8 cellular contexts compared by ENCODE assay signal in genomic region chr3:49018707-49019006, GRCh38. TPM values are rescaled to one million over a fixed set of nuclear protein-coding genes. Genes with fewer than 3 reads are reported as not detected.
A peak's percentile ranks its signal among the peaks of the same experiment; 100 is the strongest.
DNase-seq lines count a peak whose midpoint lies in the region; ATAC-seq and TF ChIP-seq lines count a peak whose summit lies in the region.
"Had no signal": no experiment of that assay in that cellular context is flagged by ENCODE, and none has a peak within 500 bp of the region (broad histone marks: within the 10 kb centered on the region; RNA-seq: fewer than 3 reads in every experiment).

No MANE protein-coding gene starts in this region.

- H3K27me3 ChIP-seq in HL-60 (ENCODE audit: insufficient read depth, poor library complexity, severe bottlenecking) (no peaks in the 10 kb centered on the region), WERI-Rb-1 (ENCODE audit: insufficient read depth, low read depth, severe bottlenecking) (no peaks in the 10 kb centered on the region), hepatocyte (no peaks in the 10 kb centered on the region)

- H3K9me3 ChIP-seq in WERI-Rb-1 (ENCODE audit: severe bottlenecking) (no peaks in the 10 kb centered on the region), hepatocyte (ENCODE audit: low read depth) (no peaks in the 10 kb centered on the region)

- peak overlapping the region; percentile 93 for H3K4me3 Mint-ChIP-seq in stimulated activated memory B cell treated with anti-CD40 and anti-IgM and Interleukin-4, amounts not matched to agents 10 μg/mL and 1 μg/mL and 100 μg/mL, for 72 hours

- no peaks in the 10 kb centered on the region for H3K27me3 Mint-ChIP-seq in stimulated activated memory B cell treated with anti-CD40 and anti-IgM and Interleukin-4, amounts not matched to agents 10 μg/mL and 1 μg/mL and 100 μg/mL, for 72 hours

- peaks cover 37% of the 10 kb centered on the region for H3K4me1 ChIP-seq in hepatocyte (ENCODE audit: insufficient read depth)

- H3K36me3 Mint-ChIP-seq in stimulated activated memory B cell treated with anti-CD40 and anti-IgM and Interleukin-4, amounts not matched to agents 10 μg/mL and 1 μg/mL and 100 μg/mL, for 72 hours, result peaks cover 34% of the 10 kb centered on the region

- peaks cover 47% of the 10 kb centered on the region for H3K79me2 ChIP-seq in hepatocyte

- TF ChIP-seq CTCF in HL-60 (IDR thresholded peaks at IDR 0.05; ENCODE audit: insufficient read depth, low read length), result no peak
- TF ChIP-seq CTCF in WERI-Rb-1 (IDR thresholded peaks at IDR 0.05; ENCODE audit: low read depth, low read length), result no peak
- no peak for TF ChIP-seq CTCF in hepatocyte (IDR thresholded peaks at IDR 0.05; ENCODE audit: poor library complexity)

- peaks cover 35% of the 10 kb centered on the region for H3K36me3 ChIP-seq in WERI-Rb-1
- no peaks in the 10 kb centered on the region for H3K36me3 ChIP-seq in hepatocyte (replicated peaks; ENCODE audit: insufficient read depth, low read depth)

- DNase-seq in HL-60 (ENCODE audit: low read depth in 1 of 2, low spot score in 1 of 2) (no peak), WERI-Rb-1 (no peak), hepatocyte (ENCODE audit: low spot score) (no peak)
- no peak for DNase-seq in activated CD4-positive, CD25-positive, alpha-beta regulatory T cell (lab: John Stamatoyannopoulos, UW)
- DNase-seq: NCI-H2107 had no signal

- peak overlapping the region; percentile 96 for H3K4me2 ChIP-seq in hepatocyte

- no peaks in the 10 kb centered on the region for H3K9me2 ChIP-seq in hepatocyte (replicated peaks; ENCODE audit: insufficient read depth)

- H3K4me3 ChIP-seq in HL-60 (replicated peaks; ENCODE audit: insufficient read depth, low read length) (peak overlapping the region; percentile 80), WERI-Rb-1 (ENCODE audit: low read depth, low read length) (peak overlapping the region; percentile 74), hepatocyte (peak overlapping the region; percentile 75)

- H4K20me1 ChIP-seq in hepatocyte (ENCODE audit: insufficient read depth, poor library complexity, severe bottlenecking), result peaks cover 23% of the 10 kb centered on the region

- H3K4me1 Mint-ChIP-seq in stimulated activated memory B cell treated with anti-CD40 and anti-IgM and Interleukin-4, amounts not matched to agents 10 μg/mL and 1 μg/mL and 100 μg/mL, for 72 hours, result peaks cover 63% of the 10 kb centered on the region

- no peak for ATAC-seq in stimulated activated memory B cell treated with anti-CD40 and anti-IgM and Interleukin-4, amounts not matched to agents 10 μg/mL and 1 μg/mL and 100 μg/mL, for 72 hours
- ATAC-seq in HG03097 (IDR thresholded peaks at IDR 0.05; ENCODE audit: low FRiP score, unreplicated experiment) (no peak), esophagus mucosa (no peak)

- 7% methylated on average over 18 of the region's 18 CpGs for WGBS in hepatocyte (ENCODE audit: low lambda C conversion rate, missing lambda C conversion rate)

- H3K9me3 Mint-ChIP-seq in stimulated activated memory B cell treated with anti-CD40 and anti-IgM and Interleukin-4, amounts not matched to agents 10 μg/mL and 1 μg/mL and 100 μg/mL, for 72 hours, result no peaks in the 10 kb centered on the region

- peak overlapping the region; percentile 96 for H3K27ac Mint-ChIP-seq in stimulated activated memory B cell treated with anti-CD40 and anti-IgM and Interleukin-4, amounts not matched to agents 10 μg/mL and 1 μg/mL and 100 μg/mL, for 72 hours

- H3K27ac ChIP-seq in HL-60 (replicated peaks) (peak overlapping the region; percentile 99), WERI-Rb-1 (peak overlapping the region; percentile 66), hepatocyte (peak overlapping the region; percentile 96)

- H2AFZ ChIP-seq in hepatocyte, result peak overlapping the region; percentile 85

RNA-seq across cellular contexts. Expression of gene DALRD3, which starts 0.3 kb away (rescaled TPM):
- total RNA-seq in hepatocyte, result 25.0 and 29.3 TPM in 2 replicates
- polyA plus RNA-seq in hepatocyte, result 27.0 and 40.6 TPM in 2 replicates
- 33.1 TPM for total RNA-seq in esophagus mucosa

RNA-seq across cellular contexts. Expression of gene NDUFAF3, which starts 3.3 kb away (rescaled TPM):
- 58.7 and 70.7 TPM in 2 replicates for total RNA-seq in hepatocyte
- polyA plus RNA-seq in hepatocyte, result 140 and 173 TPM in 2 replicates
- total RNA-seq in esophagus mucosa, result 44.0 TPM

RNA-seq across cellular contexts. Expression of gene IMPDH2, which starts 10.5 kb away (rescaled TPM):
- total RNA-seq in hepatocyte, result 180 and 184 TPM in 2 replicates
- polyA plus RNA-seq in hepatocyte, result 115 TPM in 2 replicates
- 270 TPM for total RNA-seq in esophagus mucosa

RNA-seq across cellular contexts. Expression of gene WDR6, which starts 11.5 kb away (rescaled TPM):
- total RNA-seq in hepatocyte (124 and 157 TPM in 2 replicates), esophagus mucosa (36.3 TPM)
- polyA plus RNA-seq in hepatocyte, result 190 and 215 TPM in 2 replicates

RNA-seq across cellular contexts. Expression of gene P4HTM, which starts 28.6 kb away (rescaled TPM):
- total RNA-seq in hepatocyte (39.4 and 42.5 TPM in 2 replicates), esophagus mucosa (8.4 TPM)
- 84.0 and 85.3 TPM in 2 replicates for polyA plus RNA-seq in hepatocyte
